Comparison of ENCODE assay signal across 26 cellular contexts in genomic region chr4:164579270-164579942, GRCh38.
"Had no signal": no experiment of that assay in that cellular context is flagged by ENCODE, and none has a peak within 500 bp of the region (broad histone marks: within the 10 kb centered on the region; RNA-seq: fewer than 3 reads in every experiment).

No MANE protein-coding gene starts in this region.

- H3K27me3 ChIP-seq: neural progenitor cell, neutrophil, pancreas, sigmoid colon, suprapubic skin, testis, tibial artery, transverse colon, upper lobe of left lung, vagina had no signal

- ATAC-seq: naive thymus-derived CD4-positive, alpha-beta T cell; natural killer cell; pancreas; psoas muscle; right cardiac atrium; stimulated activated memory B cell treated with anti-CD40 and anti-IgM and Interleukin-4, amounts not matched to agents 10 μg/mL and 1 μg/mL and 100 μg/mL, for 72 hours; stimulated activated naive CD8-positive, alpha-beta T cell treated with anti-CD3 and anti-CD28 coated beads, Interleukin-15, amount 100 ng/mL, for 72 hours; stimulated activated naive CD8-positive, alpha-beta T cell treated with anti-CD3 and anti-CD28 coated beads, Interleukin-15, Interleukin-2, amounts not matched to agents 100 U/mL and 50 U/mL, for 24 hours had no signal

- H3K9ac ChIP-seq: neural progenitor cell had no signal

- H3K27ac ChIP-seq: neural progenitor cell, neutrophil, pancreas, psoas muscle, sigmoid colon, suprapubic skin, testis, tibial artery, transverse colon, upper lobe of left lung, vagina had no signal

- H3K4me2 ChIP-seq: neural progenitor cell had no signal

- H3K9me3 ChIP-seq: neutrophil, pancreas, psoas muscle, suprapubic skin, testis, tibial artery, transverse colon, upper lobe of left lung, vagina had no signal

- H2AFZ ChIP-seq: neural progenitor cell had no signal

- H3K4me1 ChIP-seq: neural progenitor cell, pancreas, psoas muscle, sigmoid colon, suprapubic skin, testis, tibial artery, transverse colon, upper lobe of left lung, vagina had no signal

- H3K36me3 ChIP-seq: neural progenitor cell, neutrophil, pancreas, sigmoid colon, suprapubic skin, tibial artery, transverse colon, upper lobe of left lung, vagina had no signal

- H3K4me3 ChIP-seq: neural progenitor cell, pancreas, psoas muscle, sigmoid colon, suprapubic skin, testis, tibial artery, transverse colon, upper lobe of left lung, vagina had no signal

- DNase-seq: naive thymus-derived CD4-positive, alpha-beta T cell; natural killer cell; nucleus accumbens; pancreas; psoas muscle; right cardiac atrium; sigmoid colon; small intestine; stimulated activated CD4-positive, alpha-beta T cell treated with anti-CD3 and anti-CD28 coated beads, Interleukin-12 subunit alpha, Interleukin-12 subunit beta, amount 100 ng/mL, for 4 hours; stimulated activated CD4-positive, alpha-beta T cell treated with anti-CD3 and anti-CD28 coated beads, Interleukin-1b, Interleukin-23, amount 100 ng/mL, for 48 hours; stimulated activated CD4-positive, alpha-beta T cell treated with anti-CD3 and anti-CD28 coated beads, Interleukin-4, amount 100 ng/mL, for 1 hour; stimulated activated CD4-positive, alpha-beta T cell treated with anti-CD3 and anti-CD28 coated beads, Interleukin-4, amount 100 ng/mL, for 4 hours; stimulated activated CD8-positive, alpha-beta memory T cell treated with anti-CD3 and anti-CD28 coated beads, Interleukin-4, amount 100 ng/mL, for 48 hours; stimulated activated naive CD4-positive, alpha-beta T cell; stimulated activated naive CD8-positive, alpha-beta T cell treated with anti-CD3 and anti-CD28 coated beads, Interleukin-15, amount 100 ng/mL, for 72 hours; stimulated activated naive CD8-positive, alpha-beta T cell treated with anti-CD3 and anti-CD28 coated beads, Interleukin-15, Interleukin-2, amounts not matched to agents 100 U/mL and 50 U/mL, for 24 hours; substantia nigra; testis; tibial artery; transverse colon; upper lobe of left lung had no signal
